Comparison of ENCODE assay signal across 12 cellular contexts in the genomic region with DNA sequence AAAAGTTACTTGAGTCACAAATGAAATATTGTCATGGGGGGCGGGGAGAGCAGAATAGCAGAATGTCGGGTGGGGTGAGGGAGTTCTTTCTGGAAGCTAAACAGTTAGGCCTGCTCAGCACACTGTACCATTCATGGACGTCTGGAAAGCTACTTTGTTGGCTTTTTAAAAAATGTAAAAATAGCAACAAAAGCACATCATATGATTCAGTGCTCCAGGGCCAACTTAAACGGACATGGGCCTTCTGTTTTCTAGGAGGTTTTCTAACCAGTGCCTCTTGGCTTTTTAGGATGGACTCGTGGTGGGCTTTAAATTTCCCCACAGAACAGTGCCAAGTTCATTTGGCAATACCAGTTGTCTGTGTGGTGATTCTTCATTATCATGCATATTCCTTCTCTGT. TPM values are rescaled to one million over a fixed set of nuclear protein-coding genes. Genes with fewer than 3 reads are reported as not detected.
DNase-seq lines count a peak whose midpoint lies in the region; ATAC-seq and TF ChIP-seq lines count a peak whose summit lies in the region.
"Had no signal": no experiment of that assay in that cellular context is flagged by ENCODE, and none has a peak within 500 bp of the region (broad histone marks: within the 10 kb centered on the region; RNA-seq: fewer than 3 reads in every experiment).

No MANE protein-coding gene starts in this region.

- H3K9me3 ChIP-seq in heart right ventricle, result no peaks in the 10 kb centered on the region
- H3K9me3 ChIP-seq in stomach smooth muscle (ENCODE audit: control insufficient read depth in 2 of 2, low read length in 2 of 2), result peaks cover 0 to 3% of the 10 kb centered on the region in 2 donors

- ATAC-seq in heart right ventricle (peak in 6 of 8 donors; percentile 20 to 77 (median 71)), HG02610 (IDR thresholded peaks at IDR 0.05; ENCODE audit: unreplicated experiment) (no peak)

- H3K27ac Mint-ChIP-seq in T-helper 1 cell treated with Interleukin-12 subunit alpha and Interleukin-12 subunit beta and Interleukin-4 antibody, amounts not matched to agents 30 μg/mL and 1 μg/mL, for 36 hours, result peak overlapping the region; percentile 96
- H3K27ac Mint-ChIP-seq in activated T-helper 2 cell treated with anti-CD3 and anti-CD28 coated beads, Interferon-gamma antibody, Interleukin-2, Interleukin-4, amounts not matched to agents 10 μg/mL and 5 μg/mL and 100 μg/mL, durations not matched to agents 14 hours and 24 hours and 36 hours, result peak overlapping the region; percentile 91
- H3K27ac Mint-ChIP-seq in CD14-positive monocyte, result peak overlapping the region in 1 of 7 donors; percentile 94

- TF ChIP-seq CTCF in heart right ventricle (IDR thresholded peaks at IDR 0.05) (no peak), CD14-positive monocyte (IDR thresholded peaks at IDR 0.05) (no peak)

- intact Hi-C loops in activated T-helper 2 cell treated with anti-CD3 and anti-CD28 coated beads, Interferon-gamma antibody, Interleukin-2, Interleukin-4, amounts not matched to agents 10 μg/mL and 5 μg/mL and 100 μg/mL, durations not matched to agents 14 hours and 24 hours and 36 hours (cut with micrococcal nuclease), result loop anchor here (2.0 kb wide), 2 partner anchors 19 to 637 kb away; no protein-coding TSS in a partner anchor
- intact Hi-C loops in heart right ventricle (cut with DNase I) (no loop called here), CD14-positive monocyte (cut with micrococcal nuclease) (no loop called here)

- no peak for DNase-seq in T-helper 1 cell
- no peak for DNase-seq in activated T-helper 2 cell treated with anti-CD3 and anti-CD28 coated beads, Interferon-gamma antibody, Interleukin-2, Interleukin-4, amounts not matched to agents 10 μg/mL and 5 μg/mL and 100 μg/mL, durations not matched to agents 14 hours and 24 hours and 36 hours (ENCODE audit: low spot score)
- DNase-seq in heart right ventricle, result no peak
- no peak for DNase-seq in OCI-M1 (lab: John Stamatoyannopoulos, UW)
- no peak for DNase-seq in CD14-positive monocyte (ENCODE audit: low spot score)
- DNase-seq: NCI-H1048, NCI-H82 had no signal

- H3K9me3 Mint-ChIP-seq in T-helper 1 cell treated with Interleukin-12 subunit alpha and Interleukin-12 subunit beta and Interleukin-4 antibody, amounts not matched to agents 30 μg/mL and 1 μg/mL, for 36 hours, result no peaks in the 10 kb centered on the region
- no peaks in the 10 kb centered on the region for H3K9me3 Mint-ChIP-seq in activated T-helper 2 cell treated with anti-CD3 and anti-CD28 coated beads, Interferon-gamma antibody, Interleukin-2, Interleukin-4, amounts not matched to agents 10 μg/mL and 5 μg/mL and 100 μg/mL, durations not matched to agents 14 hours and 24 hours and 36 hours
- peaks cover 0 to 17% (median 0%) of the 10 kb centered on the region in 7 donors for H3K9me3 Mint-ChIP-seq in CD14-positive monocyte

- peaks cover 41% of the 10 kb centered on the region for H3K36me3 Mint-ChIP-seq in T-helper 1 cell treated with Interleukin-12 subunit alpha and Interleukin-12 subunit beta and Interleukin-4 antibody, amounts not matched to agents 30 μg/mL and 1 μg/mL, for 36 hours (ENCODE audit: low read depth)
- peaks cover 53% of the 10 kb centered on the region for H3K36me3 Mint-ChIP-seq in activated T-helper 2 cell treated with anti-CD3 and anti-CD28 coated beads, Interferon-gamma antibody, Interleukin-2, Interleukin-4, amounts not matched to agents 10 μg/mL and 5 μg/mL and 100 μg/mL, durations not matched to agents 14 hours and 24 hours and 36 hours (ENCODE audit: low read depth)
- peaks cover 25% of the 10 kb centered on the region in 2 donors for H3K36me3 Mint-ChIP-seq in CD14-positive monocyte

- H3K36me3 ChIP-seq in heart right ventricle, result peaks cover 0 to 45% (median 5%) of the 10 kb centered on the region in 9 donors
- peaks cover 2 to 4% of the 10 kb centered on the region in 2 donors for H3K36me3 ChIP-seq in stomach smooth muscle (ENCODE audit: control insufficient read depth in 2 of 2, insufficient read depth in 2 of 2, low read length in 2 of 2)

- H3K4me3 Mint-ChIP-seq in T-helper 1 cell treated with Interleukin-12 subunit alpha and Interleukin-12 subunit beta and Interleukin-4 antibody, amounts not matched to agents 30 μg/mL and 1 μg/mL, for 36 hours, result peak overlapping the region; percentile 89
- peak overlapping the region; percentile 76 for H3K4me3 Mint-ChIP-seq in activated T-helper 2 cell treated with anti-CD3 and anti-CD28 coated beads, Interferon-gamma antibody, Interleukin-2, Interleukin-4, amounts not matched to agents 10 μg/mL and 5 μg/mL and 100 μg/mL, durations not matched to agents 14 hours and 24 hours and 36 hours (ENCODE audit: low read depth)
- no peak overlapping the region for H3K4me3 Mint-ChIP-seq in CD14-positive monocyte

- peak overlapping the region in 1 of 10 donors; percentile 34 for H3K4me3 ChIP-seq in heart right ventricle
- no peak overlapping the region for H3K4me3 ChIP-seq in stomach smooth muscle (ENCODE audit: low read length in 2 of 2)

- no peaks in the 10 kb centered on the region for H3K27me3 Mint-ChIP-seq in T-helper 1 cell treated with Interleukin-12 subunit alpha and Interleukin-12 subunit beta and Interleukin-4 antibody, amounts not matched to agents 30 μg/mL and 1 μg/mL, for 36 hours (ENCODE audit: low read depth)
- H3K27me3 Mint-ChIP-seq in activated T-helper 2 cell treated with anti-CD3 and anti-CD28 coated beads, Interferon-gamma antibody, Interleukin-2, Interleukin-4, amounts not matched to agents 10 μg/mL and 5 μg/mL and 100 μg/mL, durations not matched to agents 14 hours and 24 hours and 36 hours (ENCODE audit: low read depth), result no peaks in the 10 kb centered on the region
- peaks cover 0 to 14% (median 0%) of the 10 kb centered on the region in 3 donors for H3K27me3 Mint-ChIP-seq in CD14-positive monocyte (ENCODE audit: low read depth in 3 of 3)

- H3K27ac ChIP-seq in heart right ventricle, result peak overlapping the region in 9 of 10 donors; percentile 13 to 79 (median 48)
- peak overlapping the region; percentile 74 for H3K27ac ChIP-seq in stomach smooth muscle (ENCODE audit: low read length)
- H3K27ac ChIP-seq: 22Rv1, parathyroid adenoma had no signal

- peaks cover 33% of the 10 kb centered on the region for H3K4me1 Mint-ChIP-seq in T-helper 1 cell treated with Interleukin-12 subunit alpha and Interleukin-12 subunit beta and Interleukin-4 antibody, amounts not matched to agents 30 μg/mL and 1 μg/mL, for 36 hours (ENCODE audit: low read depth)
- peaks cover 31% of the 10 kb centered on the region for H3K4me1 Mint-ChIP-seq in activated T-helper 2 cell treated with anti-CD3 and anti-CD28 coated beads, Interferon-gamma antibody, Interleukin-2, Interleukin-4, amounts not matched to agents 10 μg/mL and 5 μg/mL and 100 μg/mL, durations not matched to agents 14 hours and 24 hours and 36 hours (ENCODE audit: low read depth)
- peaks cover 35% of the 10 kb centered on the region for H3K4me1 Mint-ChIP-seq in CD14-positive monocyte

- 17 to 18% methylated on average over 5 of the region's 5 CpGs for WGBS in heart right ventricle, 2 donors

- peaks cover 0 to 30% (median 19%) of the 10 kb centered on the region in 9 donors for H3K4me1 ChIP-seq in heart right ventricle
- H3K4me1 ChIP-seq in stomach smooth muscle (ENCODE audit: control insufficient read depth, insufficient read depth, low read length), result peaks cover 27% of the 10 kb centered on the region
- H3K4me1 ChIP-seq: parathyroid adenoma had no signal

- H3K27me3 ChIP-seq in heart right ventricle (no peaks in the 10 kb centered on the region), stomach smooth muscle (ENCODE audit: control insufficient read depth in 1 of 2, insufficient read depth in 2 of 2, low read length in 2 of 2) (peaks cover 0 to 2% of the 10 kb centered on the region in 2 donors)

- H3K9ac ChIP-seq in stomach smooth muscle (ENCODE audit: low read length in 2 of 2), result peak overlapping the region in 1 of 2 donors; percentile 38
- H3K9ac ChIP-seq: parathyroid adenoma had no signal

RNA-seq across cellular contexts. Expression of a gene that starts 57.4 kb away (rescaled TPM):
- 0.14 and 0.16 TPM in 2 replicates for total RNA-seq in activated T-helper 2 cell treated with anti-CD3 and anti-CD28 coated beads, Interferon-gamma antibody, Interleukin-2, Interleukin-4, amounts not matched to agents 10 μg/mL and 5 μg/mL and 100 μg/mL, durations not matched to agents 14 hours and 24 hours and 36 hours
- 10 to 100 TPM; 24.2 to 44.9 (median 32.9) TPM for total RNA-seq in heart right ventricle
- 1 to 10 TPM; 4.0 to 4.4 TPM for polyA plus RNA-seq in heart right ventricle
- polyA plus RNA-seq in CD14-positive monocyte, result 1 to 10 TPM; 1.3 to 1.9 TPM

Comparison
In these comparisons a context has a peak if more than half of its experiments do, and no peak if none do; other contexts are left out.
1. H3K4me3 Mint-ChIP-seq: peak in T-helper 1 cell treated with Interleukin-12 subunit alpha and Interleukin-12 subunit beta and Interleukin-4 antibody, amounts not matched to agents 30 μg/mL and 1 μg/mL, for 36 hours (single experiment) and activated T-helper 2 cell treated with anti-CD3 and anti-CD28 coated beads, Interferon-gamma antibody, Interleukin-2, Interleukin-4, amounts not matched to agents 10 μg/mL and 5 μg/mL and 100 μg/mL, durations not matched to agents 14 hours and 24 hours and 36 hours (single experiment); none in CD14-positive monocyte (0 of 2).
2. RNA of a gene that starts 57.4 kb away (total RNA-seq): 24.2 to 44.9 TPM in heart right ventricle; 0.14 to 0.16 TPM in activated T-helper 2 cell treated with anti-CD3 and anti-CD28 coated beads, Interferon-gamma antibody, Interleukin-2, Interleukin-4, amounts not matched to agents 10 μg/mL and 5 μg/mL and 100 μg/mL, durations not matched to agents 14 hours and 24 hours and 36 hours; every median in the first group is over 10 times any median in the second.